5 cellular contexts compared by ENCODE assay signal in the genomic region with DNA sequence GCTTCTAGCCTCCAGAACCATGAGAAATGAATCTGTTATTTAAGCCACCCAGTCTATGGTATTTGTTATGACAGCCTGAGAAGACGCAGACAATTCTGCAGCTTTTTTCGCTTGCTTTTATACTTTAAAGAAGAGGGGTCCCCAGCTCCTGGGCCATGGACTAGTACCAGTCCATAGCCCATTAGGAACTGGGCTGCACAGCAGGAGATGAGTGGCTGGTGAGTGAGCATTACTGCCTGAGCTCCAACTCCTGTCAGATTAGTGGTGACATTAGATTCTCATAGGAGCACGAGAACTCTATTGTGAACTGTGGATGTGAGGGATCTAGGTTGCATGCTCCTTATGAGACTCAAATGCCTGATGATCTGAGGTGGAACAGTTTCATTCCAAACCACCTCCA.
"Had no signal": no experiment of that assay in that cellular context is flagged by ENCODE, and none has a peak within 500 bp of the region (broad histone marks: within the 10 kb centered on the region; RNA-seq: fewer than 3 reads in every experiment).

No MANE protein-coding gene starts in this region.

- H3K27ac ChIP-seq: HL-60 had no signal

- H3K4me3 ChIP-seq: K562 had no signal

- DNase-seq: IMR-90, KBM-7, KG1 had no signal
